2 cellular contexts compared by ENCODE assay signal in genomic region chr12:73935817-73936216, GRCh38.
TF ChIP-seq lines count a peak whose summit lies in the region.

No MANE protein-coding gene starts in this region.

TF ChIP-seq in SK-N-SH, 30 proteins besides CTCF, POLR2A, EP300 and RAD21 (continued from another document):
- TF ChIP-seq YY1 (IDR thresholded peaks at IDR 0.05; ENCODE audit: low read depth) (no peak), FOXJ3 (CRISPR knock-in tag; IDR thresholded peaks at IDR 0.05) (no peak), REST (IDR thresholded peaks at IDR 0.05; ENCODE audit: low read depth, low read length) (no peak), NRF1 (IDR thresholded peaks at IDR 0.05; ENCODE audit: low read depth, low read length) (no peak), FOXM1 (IDR thresholded peaks at IDR 0.05; ENCODE audit: low read depth) (no peak), GATA2 (CRISPR knock-in tag; IDR thresholded peaks at IDR 0.05) (no peak), TAF1 (IDR thresholded peaks at IDR 0.05; ENCODE audit: borderline replicate concordance, low read depth, low read length) (no peak), RXRA (IDR thresholded peaks at IDR 0.05; ENCODE audit: borderline replicate concordance, low read depth) (no peak)

TF ChIP-seq in SK-N-SH treated with all-trans-retinoic acid at 6 μM for 48 hours, 23 proteins besides CTCF, POLR2A, EP300 and RAD21 (continued from another document):
- TF ChIP-seq CSRNP3 (CRISPR knock-in tag; IDR thresholded peaks at IDR 0.05) = no peak
- no peak for TF ChIP-seq POU6F1 (CRISPR knock-in tag; IDR thresholded peaks at IDR 0.05; ENCODE audit: borderline replicate concordance, low read depth)
- no peak for TF ChIP-seq TSHZ2 (CRISPR knock-in tag; IDR thresholded peaks at IDR 0.05)
- TF ChIP-seq ZNF70 (CRISPR knock-in tag; IDR thresholded peaks at IDR 0.05) = no peak
